9 cellular contexts compared by ENCODE assay signal in the genomic region with DNA sequence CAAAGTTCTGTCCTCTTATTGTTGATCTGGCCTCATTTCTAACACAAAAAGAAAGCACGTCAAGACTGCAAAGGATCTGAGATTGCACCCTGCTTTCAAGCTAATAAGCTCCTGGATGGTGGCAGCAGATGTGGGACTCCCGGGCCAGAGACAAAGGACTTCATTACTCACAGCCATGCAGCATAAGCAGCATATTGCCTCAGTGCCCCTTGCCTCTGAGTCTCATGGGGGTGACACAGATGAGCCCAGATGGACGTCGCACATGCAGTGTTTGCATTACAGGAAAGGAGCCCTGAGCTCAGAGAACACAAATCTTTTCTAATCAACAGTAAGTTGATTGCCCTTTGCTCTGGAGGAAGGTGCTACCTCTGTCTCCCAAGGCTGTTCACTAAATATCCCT.
"Had no signal": no experiment of that assay in that cellular context is flagged by ENCODE, and none has a peak within 500 bp of the region (broad histone marks: within the 10 kb centered on the region; RNA-seq: fewer than 3 reads in every experiment).

No MANE protein-coding gene starts in this region.

- H3K27ac ChIP-seq: HL-60 had no signal

- DNase-seq: GOT3, H7, HFFc6, KBM-7 had no signal

- H3K27ac Mint-ChIP-seq: HFFc6, IgD-negative memory B cell had no signal

- H3K4me3 Mint-ChIP-seq: HFFc6, IgD-negative memory B cell had no signal

- H3K36me3 Mint-ChIP-seq: IgD-negative memory B cell had no signal

- ATAC-seq: HCT116, HepG2 had no signal

- H3K36me3 ChIP-seq: HAP-1 had no signal

- H3K4me1 ChIP-seq: HAP-1 had no signal

- H3K4me3 ChIP-seq: HAP-1 had no signal
